ENCODE assay signal across 1 cellular context in the genomic region with DNA sequence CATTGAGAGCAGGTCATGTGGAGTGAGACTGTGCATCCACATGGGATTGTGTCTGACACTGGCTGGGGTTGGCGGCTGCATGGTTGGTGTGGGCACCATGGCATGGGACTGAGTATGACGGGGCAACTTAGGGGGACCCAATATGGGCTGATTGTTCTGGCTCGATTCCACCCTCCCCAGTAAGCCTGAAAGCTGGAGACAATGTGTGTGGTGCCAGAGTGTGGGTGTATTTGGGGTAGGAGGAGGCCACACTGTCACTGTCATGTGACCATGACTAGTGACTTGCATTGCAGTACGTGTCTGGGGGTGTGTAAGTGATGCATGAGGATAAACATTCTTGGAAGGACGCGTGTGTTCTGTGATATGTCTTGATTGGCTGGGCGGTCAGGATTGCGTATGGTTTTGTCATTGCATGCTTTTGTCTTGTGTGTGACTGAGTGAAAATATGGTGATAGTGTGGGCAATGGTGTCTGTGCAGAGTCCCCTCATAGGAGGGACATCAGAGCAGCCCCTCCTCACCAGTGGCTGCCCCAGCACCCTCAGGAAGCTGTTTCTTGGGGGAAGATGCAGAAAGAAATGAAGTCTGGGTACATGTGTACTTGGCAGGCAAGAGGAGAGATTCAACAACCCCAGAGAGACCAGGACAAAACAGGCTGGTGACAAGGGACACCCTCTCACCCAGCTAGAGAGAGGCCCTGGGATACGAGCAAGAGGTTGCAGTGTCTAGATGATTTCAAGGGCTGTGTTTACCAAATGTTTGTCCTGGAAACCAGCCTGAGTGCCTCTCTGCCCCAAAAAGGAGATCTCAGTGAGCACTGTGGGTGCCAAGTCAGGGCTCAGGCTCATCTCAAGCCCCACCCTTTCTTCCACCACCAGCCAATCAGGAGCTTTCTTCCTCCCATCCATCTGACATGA.
TF ChIP-seq lines count a peak whose summit lies in the region.

No MANE protein-coding gene starts in this region.

TF ChIP-seq in K562, 482 proteins besides CTCF, POLR2A, EP300 and RAD21 (continued from another document and continues in another):
- TF ChIP-seq, protein P1, sequence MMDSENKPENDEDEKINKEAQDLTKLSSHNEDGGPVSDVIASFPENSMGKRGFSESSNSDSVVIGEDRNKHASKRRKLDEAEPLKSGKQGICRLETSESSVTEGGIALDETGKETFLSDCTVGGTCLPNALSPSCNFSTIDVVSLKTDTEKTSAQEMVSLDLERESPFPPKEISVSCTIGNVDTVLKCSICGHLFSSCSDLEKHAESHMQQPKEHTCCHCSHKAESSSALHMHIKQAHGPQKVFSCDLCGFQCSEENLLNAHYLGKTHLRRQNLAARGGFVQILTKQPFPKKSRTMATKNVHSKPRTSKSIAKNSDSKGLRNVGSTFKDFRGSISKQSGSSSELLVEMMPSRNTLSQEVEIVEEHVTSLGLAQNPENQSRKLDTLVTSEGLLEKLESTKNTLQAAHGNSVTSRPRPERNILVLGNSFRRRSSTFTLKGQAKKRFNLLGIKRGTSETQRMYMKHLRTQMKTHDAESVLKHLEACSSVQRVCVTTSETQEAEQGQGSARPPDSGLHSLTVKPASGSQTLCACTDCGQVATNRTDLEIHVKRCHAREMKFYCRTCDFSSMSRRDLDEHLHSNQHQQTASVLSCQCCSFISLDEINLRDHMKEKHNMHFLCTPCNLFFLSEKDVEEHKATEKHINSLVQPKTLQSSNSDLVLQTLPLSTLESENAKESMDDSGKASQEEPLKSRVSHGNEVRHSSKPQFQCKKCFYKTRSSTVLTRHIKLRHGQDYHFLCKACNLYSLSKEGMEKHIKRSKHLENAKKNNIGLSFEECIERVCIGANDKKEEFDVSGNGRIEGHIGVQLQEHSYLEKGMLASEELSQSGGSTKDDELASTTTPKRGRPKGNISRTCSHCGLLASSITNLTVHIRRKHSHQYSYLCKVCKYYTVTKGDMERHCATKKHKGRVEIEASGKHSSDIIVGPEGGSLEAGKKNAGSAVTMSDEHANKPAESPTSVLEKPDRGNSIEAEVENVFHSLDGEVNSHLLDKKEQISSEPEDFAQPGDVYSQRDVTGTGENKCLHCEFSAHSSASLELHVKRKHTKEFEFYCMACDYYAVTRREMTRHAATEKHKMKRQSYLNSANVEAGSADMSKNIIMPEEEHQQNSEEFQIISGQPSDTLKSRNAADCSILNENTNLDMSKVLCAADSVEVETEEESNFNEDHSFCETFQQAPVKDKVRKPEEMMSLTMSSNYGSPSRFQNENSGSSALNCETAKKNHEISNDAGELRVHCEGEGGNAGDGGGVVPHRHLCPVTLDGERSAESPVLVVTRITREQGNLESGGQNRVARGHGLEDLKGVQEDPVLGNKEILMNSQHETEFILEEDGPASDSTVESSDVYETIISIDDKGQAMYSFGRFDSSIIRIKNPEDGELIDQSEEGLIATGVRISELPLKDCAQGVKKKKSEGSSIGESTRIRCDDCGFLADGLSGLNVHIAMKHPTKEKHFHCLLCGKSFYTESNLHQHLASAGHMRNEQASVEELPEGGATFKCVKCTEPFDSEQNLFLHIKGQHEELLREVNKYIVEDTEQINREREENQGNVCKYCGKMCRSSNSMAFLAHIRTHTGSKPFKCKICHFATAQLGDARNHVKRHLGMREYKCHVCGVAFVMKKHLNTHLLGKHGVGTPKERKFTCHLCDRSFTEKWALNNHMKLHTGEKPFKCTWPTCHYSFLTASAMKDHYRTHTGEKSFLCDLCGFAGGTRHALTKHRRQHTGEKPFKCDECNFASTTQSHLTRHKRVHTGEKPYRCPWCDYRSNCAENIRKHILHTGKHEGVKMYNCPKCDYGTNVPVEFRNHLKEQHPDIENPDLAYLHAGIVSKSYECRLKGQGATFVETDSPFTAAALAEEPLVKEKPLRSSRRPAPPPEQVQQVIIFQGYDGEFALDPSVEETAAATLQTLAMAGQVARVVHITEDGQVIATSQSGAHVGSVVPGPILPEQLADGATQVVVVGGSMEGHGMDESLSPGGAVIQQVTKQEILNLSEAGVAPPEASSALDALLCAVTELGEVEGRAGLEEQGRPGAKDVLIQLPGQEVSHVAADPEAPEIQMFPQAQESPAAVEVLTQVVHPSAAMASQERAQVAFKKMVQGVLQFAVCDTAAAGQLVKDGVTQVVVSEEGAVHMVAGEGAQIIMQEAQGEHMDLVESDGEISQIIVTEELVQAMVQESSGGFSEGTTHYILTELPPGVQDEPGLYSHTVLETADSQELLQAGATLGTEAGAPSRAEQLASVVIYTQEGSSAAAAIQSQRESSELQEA (IDR thresholded peaks at IDR 0.05; ENCODE audit: low read depth), result no peak
- TF ChIP-seq GTF2F1 (IDR thresholded peaks at IDR 0.05; ENCODE audit: low read depth, low read length) (no peak), NFATC3 (IDR thresholded peaks at IDR 0.05) (no peak), HOXB6 (CRISPR knock-in tag; IDR thresholded peaks at IDR 0.05; ENCODE audit: borderline replicate concordance) (no peak), RBM39 (optimal IDR thresholded peaks at IDR 0.05; ENCODE audit: low read depth, low read length) (no peak), POLR2AphosphoS2 (IDR thresholded peaks at IDR 0.05; ENCODE audit: low read length) (peak; percentile 38; the same call in 1 of the 2 replicates), ASH1L (IDR thresholded peaks at IDR 0.05; ENCODE audit: borderline replicate concordance, low read depth, partially characterized antibody) (no peak), ZNF583 (CRISPR knock-in tag; IDR thresholded peaks at IDR 0.05) (peak; percentile 98), ZC3H8 (IDR thresholded peaks at IDR 0.05) (no peak), EGR1 (conservative IDR thresholded peaks at IDR 0.05) (peak; percentile 99), ZNF184 (CRISPR knock-in tag; IDR thresholded peaks at IDR 0.05) (no peak), ETV6 (IDR thresholded peaks at IDR 0.05; ENCODE audit: borderline replicate concordance in 1 of 2, low read depth in 2 of 2, low read length in 1 of 2) (peak in 1 of 2 experiments; percentile 19; a peak in 1 of 4 replicates), ETV6 (CRISPR knock-in tag; IDR thresholded peaks at IDR 0.05; ENCODE audit: borderline replicate concordance) (no peak), NBN (IDR thresholded peaks at IDR 0.05; ENCODE audit: low read depth) (peak; percentile 94), LEF1 (IDR thresholded peaks at IDR 0.05) (peak; percentile 79), KLF10 (CRISPR knock-in tag; IDR thresholded peaks at IDR 0.05) (no peak), CXXC5 (CRISPR knock-in tag; IDR thresholded peaks at IDR 0.05) (peak; percentile 95), HDGF (IDR thresholded peaks at IDR 0.05) (no peak; the same call in none of the 2 replicates), SPI1 (IDR thresholded peaks at IDR 0.05; ENCODE audit: borderline replicate concordance, low read depth, low read length) (no peak)
- TF ChIP-seq, protein P2, sequence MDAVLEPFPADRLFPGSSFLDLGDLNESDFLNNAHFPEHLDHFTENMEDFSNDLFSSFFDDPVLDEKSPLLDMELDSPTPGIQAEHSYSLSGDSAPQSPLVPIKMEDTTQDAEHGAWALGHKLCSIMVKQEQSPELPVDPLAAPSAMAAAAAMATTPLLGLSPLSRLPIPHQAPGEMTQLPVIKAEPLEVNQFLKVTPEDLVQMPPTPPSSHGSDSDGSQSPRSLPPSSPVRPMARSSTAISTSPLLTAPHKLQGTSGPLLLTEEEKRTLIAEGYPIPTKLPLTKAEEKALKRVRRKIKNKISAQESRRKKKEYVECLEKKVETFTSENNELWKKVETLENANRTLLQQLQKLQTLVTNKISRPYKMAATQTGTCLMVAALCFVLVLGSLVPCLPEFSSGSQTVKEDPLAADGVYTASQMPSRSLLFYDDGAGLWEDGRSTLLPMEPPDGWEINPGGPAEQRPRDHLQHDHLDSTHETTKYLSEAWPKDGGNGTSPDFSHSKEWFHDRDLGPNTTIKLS (IDR thresholded peaks at IDR 0.05; ENCODE audit: borderline replicate concordance, low read depth), result peak; percentile 36; the same call in 1 of the 2 replicates
- TF ChIP-seq, protein P3, sequence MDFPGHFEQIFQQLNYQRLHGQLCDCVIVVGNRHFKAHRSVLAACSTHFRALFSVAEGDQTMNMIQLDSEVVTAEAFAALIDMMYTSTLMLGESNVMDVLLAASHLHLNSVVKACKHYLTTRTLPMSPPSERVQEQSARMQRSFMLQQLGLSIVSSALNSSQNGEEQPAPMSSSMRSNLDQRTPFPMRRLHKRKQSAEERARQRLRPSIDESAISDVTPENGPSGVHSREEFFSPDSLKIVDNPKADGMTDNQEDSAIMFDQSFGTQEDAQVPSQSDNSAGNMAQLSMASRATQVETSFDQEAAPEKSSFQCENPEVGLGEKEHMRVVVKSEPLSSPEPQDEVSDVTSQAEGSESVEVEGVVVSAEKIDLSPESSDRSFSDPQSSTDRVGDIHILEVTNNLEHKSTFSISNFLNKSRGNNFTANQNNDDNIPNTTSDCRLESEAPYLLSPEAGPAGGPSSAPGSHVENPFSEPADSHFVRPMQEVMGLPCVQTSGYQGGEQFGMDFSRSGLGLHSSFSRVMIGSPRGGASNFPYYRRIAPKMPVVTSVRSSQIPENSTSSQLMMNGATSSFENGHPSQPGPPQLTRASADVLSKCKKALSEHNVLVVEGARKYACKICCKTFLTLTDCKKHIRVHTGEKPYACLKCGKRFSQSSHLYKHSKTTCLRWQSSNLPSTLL (IDR thresholded peaks at IDR 0.05), result no peak
- TF ChIP-seq, protein P4, sequence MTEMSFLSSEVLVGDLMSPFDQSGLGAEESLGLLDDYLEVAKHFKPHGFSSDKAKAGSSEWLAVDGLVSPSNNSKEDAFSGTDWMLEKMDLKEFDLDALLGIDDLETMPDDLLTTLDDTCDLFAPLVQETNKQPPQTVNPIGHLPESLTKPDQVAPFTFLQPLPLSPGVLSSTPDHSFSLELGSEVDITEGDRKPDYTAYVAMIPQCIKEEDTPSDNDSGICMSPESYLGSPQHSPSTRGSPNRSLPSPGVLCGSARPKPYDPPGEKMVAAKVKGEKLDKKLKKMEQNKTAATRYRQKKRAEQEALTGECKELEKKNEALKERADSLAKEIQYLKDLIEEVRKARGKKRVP (CRISPR knock-in tag; IDR thresholded peaks at IDR 0.05), result peak; percentile 95
- TF ChIP-seq, protein P5, sequence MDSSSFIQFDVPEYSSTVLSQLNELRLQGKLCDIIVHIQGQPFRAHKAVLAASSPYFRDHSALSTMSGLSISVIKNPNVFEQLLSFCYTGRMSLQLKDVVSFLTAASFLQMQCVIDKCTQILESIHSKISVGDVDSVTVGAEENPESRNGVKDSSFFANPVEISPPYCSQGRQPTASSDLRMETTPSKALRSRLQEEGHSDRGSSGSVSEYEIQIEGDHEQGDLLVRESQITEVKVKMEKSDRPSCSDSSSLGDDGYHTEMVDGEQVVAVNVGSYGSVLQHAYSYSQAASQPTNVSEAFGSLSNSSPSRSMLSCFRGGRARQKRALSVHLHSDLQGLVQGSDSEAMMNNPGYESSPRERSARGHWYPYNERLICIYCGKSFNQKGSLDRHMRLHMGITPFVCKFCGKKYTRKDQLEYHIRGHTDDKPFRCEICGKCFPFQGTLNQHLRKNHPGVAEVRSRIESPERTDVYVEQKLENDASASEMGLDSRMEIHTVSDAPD (CRISPR knock-in tag; IDR thresholded peaks at IDR 0.05), result peak; percentile 91
- TF ChIP-seq, protein P6, sequence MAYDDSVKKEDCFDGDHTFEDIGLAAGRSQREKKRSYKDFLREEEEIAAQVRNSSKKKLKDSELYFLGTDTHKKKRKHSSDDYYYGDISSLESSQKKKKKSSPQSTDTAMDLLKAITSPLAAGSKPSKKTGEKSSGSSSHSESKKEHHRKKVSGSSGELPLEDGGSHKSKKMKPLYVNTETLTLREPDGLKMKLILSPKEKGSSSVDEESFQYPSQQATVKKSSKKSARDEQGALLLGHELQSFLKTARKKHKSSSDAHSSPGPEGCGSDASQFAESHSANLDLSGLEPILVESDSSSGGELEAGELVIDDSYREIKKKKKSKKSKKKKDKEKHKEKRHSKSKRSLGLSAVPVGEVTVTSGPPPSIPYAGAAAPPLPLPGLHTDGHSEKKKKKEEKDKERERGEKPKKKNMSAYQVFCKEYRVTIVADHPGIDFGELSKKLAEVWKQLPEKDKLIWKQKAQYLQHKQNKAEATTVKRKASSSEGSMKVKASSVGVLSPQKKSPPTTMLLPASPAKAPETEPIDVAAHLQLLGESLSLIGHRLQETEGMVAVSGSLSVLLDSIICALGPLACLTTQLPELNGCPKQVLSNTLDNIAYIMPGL (CRISPR knock-in tag; IDR thresholded peaks at IDR 0.05), result no peak
- TF ChIP-seq, protein P7, sequence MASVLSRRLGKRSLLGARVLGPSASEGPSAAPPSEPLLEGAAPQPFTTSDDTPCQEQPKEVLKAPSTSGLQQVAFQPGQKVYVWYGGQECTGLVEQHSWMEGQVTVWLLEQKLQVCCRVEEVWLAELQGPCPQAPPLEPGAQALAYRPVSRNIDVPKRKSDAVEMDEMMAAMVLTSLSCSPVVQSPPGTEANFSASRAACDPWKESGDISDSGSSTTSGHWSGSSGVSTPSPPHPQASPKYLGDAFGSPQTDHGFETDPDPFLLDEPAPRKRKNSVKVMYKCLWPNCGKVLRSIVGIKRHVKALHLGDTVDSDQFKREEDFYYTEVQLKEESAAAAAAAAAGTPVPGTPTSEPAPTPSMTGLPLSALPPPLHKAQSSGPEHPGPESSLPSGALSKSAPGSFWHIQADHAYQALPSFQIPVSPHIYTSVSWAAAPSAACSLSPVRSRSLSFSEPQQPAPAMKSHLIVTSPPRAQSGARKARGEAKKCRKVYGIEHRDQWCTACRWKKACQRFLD (CRISPR knock-in tag; IDR thresholded peaks at IDR 0.05), result peak; percentile 100
- TF ChIP-seq, protein P8, sequence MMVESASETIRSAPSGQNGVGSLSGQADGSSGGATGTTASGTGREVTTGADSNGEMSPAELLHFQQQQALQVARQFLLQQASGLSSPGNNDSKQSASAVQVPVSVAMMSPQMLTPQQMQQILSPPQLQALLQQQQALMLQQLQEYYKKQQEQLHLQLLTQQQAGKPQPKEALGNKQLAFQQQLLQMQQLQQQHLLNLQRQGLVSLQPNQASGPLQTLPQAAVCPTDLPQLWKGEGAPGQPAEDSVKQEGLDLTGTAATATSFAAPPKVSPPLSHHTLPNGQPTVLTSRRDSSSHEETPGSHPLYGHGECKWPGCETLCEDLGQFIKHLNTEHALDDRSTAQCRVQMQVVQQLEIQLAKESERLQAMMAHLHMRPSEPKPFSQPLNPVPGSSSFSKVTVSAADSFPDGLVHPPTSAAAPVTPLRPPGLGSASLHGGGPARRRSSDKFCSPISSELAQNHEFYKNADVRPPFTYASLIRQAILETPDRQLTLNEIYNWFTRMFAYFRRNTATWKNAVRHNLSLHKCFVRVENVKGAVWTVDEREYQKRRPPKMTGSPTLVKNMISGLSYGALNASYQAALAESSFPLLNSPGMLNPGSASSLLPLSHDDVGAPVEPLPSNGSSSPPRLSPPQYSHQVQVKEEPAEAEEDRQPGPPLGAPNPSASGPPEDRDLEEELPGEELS (CRISPR knock-in tag; IDR thresholded peaks at IDR 0.05; ENCODE audit: borderline replicate concordance), result no peak
- TF ChIP-seq, protein P9, sequence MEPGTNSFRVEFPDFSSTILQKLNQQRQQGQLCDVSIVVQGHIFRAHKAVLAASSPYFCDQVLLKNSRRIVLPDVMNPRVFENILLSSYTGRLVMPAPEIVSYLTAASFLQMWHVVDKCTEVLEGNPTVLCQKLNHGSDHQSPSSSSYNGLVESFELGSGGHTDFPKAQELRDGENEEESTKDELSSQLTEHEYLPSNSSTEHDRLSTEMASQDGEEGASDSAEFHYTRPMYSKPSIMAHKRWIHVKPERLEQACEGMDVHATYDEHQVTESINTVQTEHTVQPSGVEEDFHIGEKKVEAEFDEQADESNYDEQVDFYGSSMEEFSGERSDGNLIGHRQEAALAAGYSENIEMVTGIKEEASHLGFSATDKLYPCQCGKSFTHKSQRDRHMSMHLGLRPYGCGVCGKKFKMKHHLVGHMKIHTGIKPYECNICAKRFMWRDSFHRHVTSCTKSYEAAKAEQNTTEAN (CRISPR knock-in tag; IDR thresholded peaks at IDR 0.05), result no peak
